ENCODE assay signal across 8 cellular contexts in genomic region chr6:36544228-36544627, GRCh38. TPM values are rescaled to one million over a fixed set of nuclear protein-coding genes. Genes with fewer than 3 reads are reported as not detected.
A peak's percentile ranks its signal among the peaks of the same experiment; 100 is the strongest.
DNase-seq lines count a peak whose midpoint lies in the region; ATAC-seq and TF ChIP-seq lines count a peak whose summit lies in the region.

No MANE protein-coding gene starts in this region.

- H3K27ac ChIP-seq in SJSA1 (no peak overlapping the region), colonic mucosa (peak overlapping the region; percentile 95), adrenal gland (no peak overlapping the region)

- H3K36me3 ChIP-seq in SJSA1, result peaks cover 56% of the 10 kb centered on the region
- peaks cover 7% of the 10 kb centered on the region for H3K36me3 ChIP-seq in colonic mucosa
- peaks cover 0 to 7% of the 10 kb centered on the region in 2 donors for H3K36me3 ChIP-seq in adrenal gland (replicated peaks in 1 of 2)

- H3K9me3 ChIP-seq in SJSA1 (replicated peaks) (no peaks in the 10 kb centered on the region), colonic mucosa (no peaks in the 10 kb centered on the region), adrenal gland (replicated peaks in 1 of 3) (no peaks in the 10 kb centered on the region)

- ATAC-seq in HG03460 (IDR thresholded peaks at IDR 0.05; ENCODE audit: unreplicated experiment), result no peak
- ATAC-seq in GM21390 (IDR thresholded peaks at IDR 0.05; ENCODE audit: unreplicated experiment), result no peak

- H3K4me1 ChIP-seq in SJSA1 (replicated peaks) (peaks cover 47% of the 10 kb centered on the region), colonic mucosa (no peaks in the 10 kb centered on the region), adrenal gland (replicated peaks in 1 of 2) (peaks cover 16 to 27% of the 10 kb centered on the region in 2 donors)

- peak; percentile 88 for DNase-seq in GM03348 (ENCODE audit: low spot score)
- DNase-seq in SJSA1 (ENCODE audit: low read depth in 1 of 2, low spot score in 2 of 2), result peak; percentile 45 to 48
- DNase-seq in colonic mucosa, result peak; percentile 35
- DNase-seq in stimulated activated CD4-positive, alpha-beta T cell treated with anti-CD3 and anti-CD28 coated beads, Interleukin-15, amount 100 ng/mL, for 24 hours, result peak; percentile 35
- DNase-seq in adrenal gland, result no peak
- no peak for DNase-seq in HT-29 (ENCODE audit: low spot score)

- TF ChIP-seq POLR2A in adrenal gland (IDR thresholded peaks at IDR 0.05), result no peak

- H3K4me3 ChIP-seq in SJSA1 (no peak overlapping the region), colonic mucosa (no peak overlapping the region), adrenal gland (no peak overlapping the region)

- intact Hi-C loops in colonic mucosa (cut with DNase I), result no loop called here
- intact Hi-C loops in adrenal gland (cut with DNase I), result loop anchor here (10.0 kb wide), 1 partner anchor 51 kb away; the partner anchor contains the start of gene SRSF3 (in 2 of the 2)

- TF ChIP-seq CTCF in colonic mucosa (IDR thresholded peaks at IDR 0.05) (no peak), adrenal gland (IDR thresholded peaks at IDR 0.05) (no peak)

- H3K27me3 ChIP-seq in SJSA1 (replicated peaks) (no peaks in the 10 kb centered on the region), colonic mucosa (no peaks in the 10 kb centered on the region), adrenal gland (no peaks in the 10 kb centered on the region)

- H3K9ac ChIP-seq in colonic mucosa (ENCODE audit: low read depth in 2 of 2, low read length in 2 of 2), result no peak overlapping the region

- WGBS in adrenal gland, 4 donors, result 71 to 92% (median 76%) methylated on average over 1 of the region's 1 CpG

RNA-seq across cellular contexts. Expression of gene STK38, which starts 3.1 kb away (rescaled TPM):
- 38.0 and 39.3 TPM in 2 replicates for total RNA-seq in SJSA1 (2014; rRNA removed; shearing (Covaris generic))
- 10 to 100 TPM; 55.9 to 83.4 TPM for total RNA-seq in colonic mucosa
- 10 to 100 TPM in 6 of 8 donors, 1 to 10 TPM in 2; 7.4 to 21.3 (median 12.1) TPM for total RNA-seq in adrenal gland
- polyA plus RNA-seq in adrenal gland, result 10 to 100 TPM; 13.9 to 17.8 (median 16.6) TPM
- 6.5 and 8.1 TPM in 2 replicates for total RNA-seq in HT-29 (2014; rRNA removed; shearing (Covaris generic))

RNA-seq across cellular contexts. Expression of gene SRSF3, which starts 49.9 kb away (rescaled TPM):
- 351 and 398 TPM in 2 replicates for total RNA-seq in SJSA1 (2014; rRNA removed; shearing (Covaris generic))
- total RNA-seq in colonic mucosa (100 to 1,000 TPM; 252 to 372 TPM), adrenal gland (100 to 1,000 TPM in 6 of 8 donors, 10 to 100 TPM in 2; 28.9 to 291 (median 123) TPM)
- 100 to 1,000 TPM in 1 of 3 donors, 10 to 100 TPM in 2; 87.8 to 290 (median 92.4) TPM for polyA plus RNA-seq in adrenal gland
- total RNA-seq in HT-29 (2014; rRNA removed; shearing (Covaris generic)), result 269 and 285 TPM in 2 replicates

Comparison
In these comparisons a context has a peak if more than half of its experiments do, and no peak if none do; other contexts are left out.
1. DNase-seq: peak in GM03348 (single experiment), SJSA1 (2 of 2), colonic mucosa (single experiment) and stimulated activated CD4-positive, alpha-beta T cell treated with anti-CD3 and anti-CD28 coated beads, Interleukin-15, amount 100 ng/mL, for 24 hours (single experiment); none in adrenal gland (0 of 7) and HT-29 (single experiment).